Comparison of ENCODE assay signal across 21 cellular contexts in genomic region chr12:11635341-11635740, GRCh38. TPM values are rescaled to one million over a fixed set of nuclear protein-coding genes. Genes with fewer than 3 reads are reported as not detected.
DNase-seq lines count a peak whose midpoint lies in the region; ATAC-seq, FAIRE-seq and TF ChIP-seq lines count a peak whose summit lies in the region.
"Had no signal": no experiment of that assay in that cellular context is flagged by ENCODE, and none has a peak within 500 bp of the region (broad histone marks: within the 10 kb centered on the region; RNA-seq: fewer than 3 reads in every experiment).

No MANE protein-coding gene starts in this region.

- CTCF ChIA-PET in MCF 10A (lab: Yijun Ruan, JAX) (interaction anchor here (1.3 to 1.7 kb wide), 3 partner anchors 10 to 397 kb away, joined by 3 to 6 read pairs (median 4); no protein-coding TSS in a partner anchor), RWPE1 (lab: Yijun Ruan, JAX) (interaction anchor here (0.6 kb wide), 1 partner anchor 108 kb away, joined by 3 read pairs; no protein-coding TSS in a partner anchor)

- H3K27ac Mint-ChIP-seq in MCF 10A (ENCODE audit: low read depth, unreplicated experiment), result no peak overlapping the region
- H3K27ac Mint-ChIP-seq: B cell, HFFc6 had no signal

- H3K9me3 ChIP-seq in breast epithelium, result peaks cover 8 to 10% of the 10 kb centered on the region in 2 donors
- no peaks in the 10 kb centered on the region for H3K9me3 ChIP-seq in Peyer's patch

- H3K36me3 ChIP-seq in breast epithelium (no peaks in the 10 kb centered on the region), Peyer's patch (no peaks in the 10 kb centered on the region)

- POLR2A ChIA-PET in MCF 10A (lab: Yijun Ruan, JAX), result interaction anchor here (0.6 to 2.6 kb wide), 7 partner anchors 10 to 918 kb away, joined by 3 to 11 read pairs (median 4); partner anchors contain the start of gene ETV6
- POLR2A ChIA-PET in RWPE1 (lab: Yijun Ruan, JAX; ENCODE audit: low non-redundant PET), result no interaction called here

- H3K4me3 Mint-ChIP-seq in MCF 10A (ENCODE audit: unreplicated experiment), result no peak overlapping the region
- H3K4me3 Mint-ChIP-seq: B cell, CD14-positive monocyte, HFFc6 had no signal

- no peaks in the 10 kb centered on the region for H3K9me3 Mint-ChIP-seq in MCF 10A (ENCODE audit: unreplicated experiment)

- peak; percentile 27 for FAIRE-seq in urothelium cell line (lab: Jason Lieb, UNC)
- FAIRE-seq: A549, HepG2, K562 had no signal

- H3K27ac ChIP-seq in breast epithelium, result no peak overlapping the region
- H3K27ac ChIP-seq in RWPE1, result no peak overlapping the region
- H3K27ac ChIP-seq in epithelial cell of prostate, result peak overlapping the region; percentile 19
- H3K27ac ChIP-seq in Peyer's patch, result no peak overlapping the region
- H3K27ac ChIP-seq: A549 had no signal

- H3K4me1 ChIP-seq in breast epithelium, result no peaks in the 10 kb centered on the region
- no peaks in the 10 kb centered on the region for H3K4me1 ChIP-seq in Peyer's patch
- H3K4me1 ChIP-seq: A549 had no signal

- TF ChIP-seq POLR2A in breast epithelium (IDR thresholded peaks at IDR 0.05) (no peak), Peyer's patch (IDR thresholded peaks at IDR 0.05) (no peak)

- no peaks in the 10 kb centered on the region for H3K36me3 Mint-ChIP-seq in MCF 10A (ENCODE audit: insufficient read depth, unreplicated experiment)
- H3K36me3 Mint-ChIP-seq: CD14-positive monocyte had no signal

- H3K27me3 ChIP-seq in breast epithelium, result no peaks in the 10 kb centered on the region
- H3K27me3 ChIP-seq in Peyer's patch, result no peaks in the 10 kb centered on the region

- BruUV-seq in MCF 10A (replicated peaks; lab: Mats Ljungman, UMichigan), result no TSS peak

- H3K4me3 ChIP-seq in breast epithelium (no peak overlapping the region), Peyer's patch (no peak overlapping the region)
- H3K4me3 ChIP-seq: A549, K562 had no signal

- ATAC-seq in left cardiac atrium, result no peak
- ATAC-seq: A549, HepG2, K562 had no signal

- no peaks in the 10 kb centered on the region for H3K27me3 Mint-ChIP-seq in MCF 10A (ENCODE audit: insufficient read depth, unreplicated experiment)
- H3K27me3 Mint-ChIP-seq: B cell had no signal

- intact Hi-C loops in MCF 10A (cut with micrococcal nuclease), result no loop called here
- intact Hi-C loops in breast epithelium (cut with DNase I; ENCODE audit: low total_unique reads), result no loop called here
- intact Hi-C loops in left cardiac atrium (cut with DNase I), result no loop called here

- peaks cover 6% of the 10 kb centered on the region for H3K4me1 Mint-ChIP-seq in MCF 10A (ENCODE audit: insufficient read depth, unreplicated experiment)
- H3K4me1 Mint-ChIP-seq: CD14-positive monocyte had no signal

- DNase-seq in MCF 10A (ENCODE audit: unreplicated experiment) (peak; percentile 81), breast epithelium (ENCODE audit: low spot score in 2 of 2) (no peak), RWPE1 (ENCODE audit: low spot score) (peak; percentile 80), epithelial cell of prostate (ENCODE audit: low read depth, low spot score) (peak; percentile 60), urothelium cell line (ENCODE audit: low spot score) (peak; percentile 57), Peyer's patch (no peak), left cardiac atrium (no peak)
- no peak for DNase-seq in activated CD4-positive, alpha-beta T cell treated with anti-CD3 and anti-CD28 coated beads for 4 hours
- DNase-seq: DMS79, H7, HFFc6, NCI-H1092, NCI-H146, NCI-H2029 treated with DMSO at 0.1 percent for 48 hours, NCI-H2171 treated with DMSO at 0.1 percent for 48 hours, NCI-H526 had no signal

- TF ChIP-seq CTCF in MCF 10A (IDR thresholded peaks at IDR 0.05; ENCODE audit: unreplicated experiment) (no peak), breast epithelium (IDR thresholded peaks at IDR 0.05) (no peak), RWPE1 (conservative IDR thresholded peaks at IDR 0.05; ENCODE audit: low read depth) (no peak), Peyer's patch (IDR thresholded peaks at IDR 0.05) (no peak)

RNA-seq across cellular contexts. Expression of gene ETV6, which starts 14.1 kb away (rescaled TPM):
- total RNA-seq in MCF 10A (2022) (16.9 and 19.3 TPM in 2 replicates), breast epithelium (10 to 100 TPM; 17.8 to 58.7 (median 45.2) TPM), Peyer's patch (10 to 100 TPM; 35.4 to 49.5 (median 42.2) TPM), left cardiac atrium (10 to 100 TPM; 12.1 to 20.2 TPM)

Comparison
In these comparisons a context has a peak if more than half of its experiments do, and no peak if none do; other contexts are left out.
1. DNase-seq: peak in MCF 10A (single experiment), RWPE1 (single experiment), epithelial cell of prostate (single experiment) and urothelium cell line (single experiment); none in breast epithelium (0 of 2), activated CD4-positive, alpha-beta T cell treated with anti-CD3 and anti-CD28 coated beads for 4 hours (0 of 2), Peyer's patch (0 of 3) and left cardiac atrium (single experiment).